In genomic region chr16:56589141-56590039, GRCh38 we compare ENCODE assay signal across 8 cellular contexts. TPM values are rescaled to one million over a fixed set of nuclear protein-coding genes. Genes with fewer than 3 reads are reported as not detected.
DNase-seq lines count a peak whose midpoint lies in the region; ATAC-seq and TF ChIP-seq lines count a peak whose summit lies in the region.

Gene MT3 (plus strand): TSS chr16:56589528. CDS start chr16:56589591, 63 bp downstream.

- 3 to 7% methylated on average over 47 to 71 of the region's 87 CpGs for WGBS in tibial nerve, 2 donors

- DNase-seq in NCI-H82 (lab: John Stamatoyannopoulos, UW) = peak; percentile 32
- no peak for DNase-seq in NCI-H82 treated with DMSO at 0.1 percent for 48 hours (lab: John Stamatoyannopoulos, UW; ENCODE audit: unreplicated experiment)
- DNase-seq in T-helper 17 cell = no peak
- peak; percentile 12 for DNase-seq in effector CD8-positive, alpha-beta T cell (lab: John Stamatoyannopoulos, UW)
- peak; percentile 58 to 64 (median 59) for DNase-seq in mucosa of descending colon
- no peak for DNase-seq in tibial nerve (ENCODE audit: low spot score in 2 of 2)
- DNase-seq in GF-D8 (lab: John Stamatoyannopoulos, UW) = no peak

- no peak within 1 kb of the TSS for H3K27ac Mint-ChIP-seq in T-helper 17 cell

- peak within 1 kb of the TSS; percentile 91 for H3K4me3 Mint-ChIP-seq in T-helper 17 cell

- H3K9me3 ChIP-seq in T-helper 17 cell (ENCODE audit: control insufficient read depth, low read length, poor library complexity, severe bottlenecking) (no peaks in the 10 kb centered on the region), mucosa of descending colon (no peaks in the 10 kb centered on the region), tibial nerve (no peaks in the 10 kb centered on the region)

- ATAC-seq in T-helper 17 cell = peak; percentile 70
- ATAC-seq in mucosa of descending colon = peak; percentile 86
- no peak for ATAC-seq in GM19467 (IDR thresholded peaks at IDR 0.05; ENCODE audit: unreplicated experiment)

- TF ChIP-seq POLR2A in tibial nerve (IDR thresholded peaks at IDR 0.05) = peak; percentile 60 to 75

- H3K27me3 Mint-ChIP-seq in T-helper 17 cell = peaks cover 54% of the 10 kb centered on the region

- H3K4me1 ChIP-seq in mucosa of descending colon (ENCODE audit: low read depth) (peaks cover 7% of the 10 kb centered on the region), tibial nerve (peaks cover 0 to 22% (median 4%) of the 10 kb centered on the region in 4 donors)

- TF ChIP-seq CTCF in mucosa of descending colon (IDR thresholded peaks at IDR 0.05) = no peak
- peak in 1 of 5 experiments; percentile 43 for TF ChIP-seq CTCF in tibial nerve (IDR thresholded peaks at IDR 0.05)

- H3K27me3 ChIP-seq in tibial nerve = peaks cover 0 to 26% of the 10 kb centered on the region in 2 donors

- H3K4me1 Mint-ChIP-seq in T-helper 17 cell = peaks cover 17% of the 10 kb centered on the region

- H3K36me3 ChIP-seq in mucosa of descending colon (ENCODE audit: low read depth) = no peaks in the 10 kb centered on the region
- no peaks in the 10 kb centered on the region for H3K36me3 ChIP-seq in tibial nerve

- peak in 1 of 2 donors; percentile 85 for TF ChIP-seq EP300 in tibial nerve (IDR thresholded peaks at IDR 0.05)

- intact Hi-C loops in mucosa of descending colon (cut with DNase I, micrococcal nuclease) = no loop called here

- H3K27ac ChIP-seq in tibial nerve = peak within 1 kb of the TSS; percentile 61 to 87 (median 78)

- peaks cover 8% of the 10 kb centered on the region for H3K36me3 Mint-ChIP-seq in T-helper 17 cell (ENCODE audit: low read depth)

- H3K4me3 ChIP-seq in mucosa of descending colon (no peak within 1 kb of the TSS), tibial nerve (peak within 1 kb of the TSS; percentile 33 to 65 (median 36))

RNA-seq across cellular contexts. Expression of gene MT3, which starts in this region (rescaled TPM):
- total RNA-seq in T-helper 17 cell = not detected
- 1 to 10 TPM in 2 of 3 donors, not detected in 1; 3.0 to 8.8 TPM for total RNA-seq in mucosa of descending colon
- 100 to 1,000 TPM in 3 of 4 donors, 10 to 100 TPM in 1; 92.4 to 291 (median 156) TPM for total RNA-seq in tibial nerve

Comparison
In these comparisons a context has a peak if more than half of its experiments do, and no peak if none do; other contexts are left out.
1. RNA of gene MT3 (total RNA-seq): 92.4 to 291 TPM in tibial nerve; 3.0 to 8.8 TPM in mucosa of descending colon and not detected in T-helper 17 cell; every median in the first group is over 4 times any median in the second.
2. DNase-seq: peak in NCI-H82 (single experiment), effector CD8-positive, alpha-beta T cell (single experiment) and mucosa of descending colon (3 of 3); none in NCI-H82 treated with DMSO at 0.1 percent for 48 hours (single experiment), T-helper 17 cell (0 of 3), tibial nerve (0 of 2) and GF-D8 (single experiment).
3. Peak in ATAC-seq in T-helper 17 cell; RNA of the gene not detected or under 1 TPM.